8 cellular contexts compared by ENCODE assay signal in the genomic region with DNA sequence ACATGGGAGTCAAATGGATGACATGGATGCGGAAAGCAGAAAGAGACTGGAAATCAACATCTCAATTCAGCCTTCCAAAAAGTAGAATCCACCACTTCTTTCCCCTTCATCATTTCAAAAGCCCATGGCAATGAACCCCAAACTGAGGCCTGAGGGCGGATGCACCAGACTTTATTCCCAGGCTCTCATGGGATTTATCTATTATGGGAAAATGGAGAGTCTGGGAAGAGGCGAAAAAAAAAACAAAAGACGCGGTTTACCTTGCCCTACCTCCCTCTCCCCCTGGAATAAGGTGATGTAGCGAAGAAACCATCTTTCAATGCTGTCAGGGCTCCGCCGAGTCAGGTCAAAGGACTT. TPM values are rescaled to one million over a fixed set of nuclear protein-coding genes. Genes with fewer than 3 reads are reported as not detected.
DNase-seq lines count a peak whose midpoint lies in the region; ATAC-seq and TF ChIP-seq lines count a peak whose summit lies in the region.

No MANE protein-coding gene starts in this region.

- H3K9me3 ChIP-seq in ES-I3 (ENCODE audit: control insufficient read depth, insufficient read depth, low read length) (no peaks in the 10 kb centered on the region; the same call in 1 of the 2 replicates), PC-9 (ENCODE audit: insufficient read depth, low read depth) (no peaks in the 10 kb centered on the region), esophagus muscularis mucosa (peaks cover 0 to 4% (median under 1%) of the 10 kb centered on the region in 4 donors), trophoblast cell (ENCODE audit: insufficient read depth, low read depth, low read length) (no peaks in the 10 kb centered on the region)

- TF ChIP-seq CTCF in PC-9 (conservative IDR thresholded peaks at IDR 0.05) (no peak), esophagus muscularis mucosa (IDR thresholded peaks at IDR 0.05) (no peak)

- H3K36me3 ChIP-seq in ES-I3 (ENCODE audit: insufficient read depth, low read length), result no peaks in the 10 kb centered on the region
- no peaks in the 10 kb centered on the region for H3K36me3 ChIP-seq in PC-9 (ENCODE audit: low read depth)
- no peaks in the 10 kb centered on the region for H3K36me3 ChIP-seq in esophagus muscularis mucosa
- H3K36me3 ChIP-seq in trophoblast cell (ENCODE audit: control insufficient read depth in 1 of 2, insufficient read depth in 2 of 2, low read length in 2 of 2), result peaks cover 0 to 2% of the 10 kb centered on the region in 2 experiments

- no peaks in the 10 kb centered on the region for H3K9me2 ChIP-seq in PC-9 (ENCODE audit: insufficient read depth)

- no peaks in the 10 kb centered on the region; the same call in 1 of the 2 replicates for H4K20me1 ChIP-seq in PC-9 (ENCODE audit: insufficient read depth)

- H3K14ac ChIP-seq in trophoblast cell (ENCODE audit: low read length), result no peak overlapping the region

- H3K18ac ChIP-seq in trophoblast cell (ENCODE audit: low read length), result no peak overlapping the region

- POLR2A ChIA-PET in PC-9 (lab: Charles Lee; ENCODE audit: unreplicated experiment), result interaction anchor here (0.6 kb wide), 1 partner anchor 10 kb away, joined by 3 read pairs; no protein-coding TSS in a partner anchor

- TF ChIP-seq EP300 in esophagus muscularis mucosa (IDR thresholded peaks at IDR 0.05), result no peak

- H3K9ac ChIP-seq in ES-I3 (ENCODE audit: low read depth, low read length), result peak overlapping the region; percentile 67; the same call in 1 of the 2 replicates
- peak overlapping the region; percentile 59 for H3K9ac ChIP-seq in trophoblast cell (ENCODE audit: low read length)

- H4K91ac ChIP-seq in trophoblast cell (ENCODE audit: low read depth, low read length), result peak overlapping the region; percentile 22

- no peak for ATAC-seq in GM18873 (IDR thresholded peaks at IDR 0.05; ENCODE audit: low FRiP score, unreplicated experiment)

- H2BK12ac ChIP-seq in trophoblast cell (ENCODE audit: low read length), result no peak overlapping the region

- H3K79me1 ChIP-seq in trophoblast cell (ENCODE audit: low read length), result peaks cover 4% of the 10 kb centered on the region

- no peaks in the 10 kb centered on the region for H3K27me3 ChIP-seq in PC-9 (ENCODE audit: insufficient read depth, low read depth)
- H3K27me3 ChIP-seq in esophagus muscularis mucosa, result no peaks in the 10 kb centered on the region
- H3K27me3 ChIP-seq in trophoblast cell (ENCODE audit: insufficient read depth, low read length), result no peaks in the 10 kb centered on the region

- peak overlapping the region; percentile 13 for H4K8ac ChIP-seq in trophoblast cell (ENCODE audit: low read depth, low read length)

- no peak for DNase-seq in PC-9
- no peak for DNase-seq in esophagus muscularis mucosa (ENCODE audit: extremely low spot score)
- no peak for DNase-seq in trophoblast cell
- no peak for DNase-seq in AML-193 (lab: John Stamatoyannopoulos, UW)
- no peak for DNase-seq in SW480 (ENCODE audit: low spot score)
- no peak for DNase-seq in NCI-H1417 treated with DMSO at 0.1 percent for 48 hours (lab: John Stamatoyannopoulos, UW)

- H3K4me3 ChIP-seq in PC-9 (peak overlapping the region; percentile 88), esophagus muscularis mucosa (peak overlapping the region; percentile 69 to 85 (median 80)), trophoblast cell (ENCODE audit: low read depth, low read length) (peak overlapping the region; percentile 86)

- no peak overlapping the region for H4K12ac ChIP-seq in trophoblast cell (ENCODE audit: low read depth, low read length)

- H3K4me2 ChIP-seq in PC-9 (peak overlapping the region; percentile 93), trophoblast cell (ENCODE audit: low read length) (peak overlapping the region; percentile 66)

- no peak overlapping the region for H3K27ac ChIP-seq in PC-9
- peak overlapping the region; percentile 86 to 88 (median 86) for H3K27ac ChIP-seq in esophagus muscularis mucosa (replicated peaks in 1 of 4)
- H3K27ac ChIP-seq in trophoblast cell (ENCODE audit: low read depth, low read length), result no peak overlapping the region

- H3K4me1 ChIP-seq in ES-I3 (ENCODE audit: insufficient read depth, low read length) (no peaks in the 10 kb centered on the region), PC-9 (replicated peaks; ENCODE audit: insufficient read depth) (peaks cover 14% of the 10 kb centered on the region; the same call in 1 of the 2 replicates), esophagus muscularis mucosa (peaks cover 11 to 36% (median 25%) of the 10 kb centered on the region in 4 donors), trophoblast cell (ENCODE audit: control insufficient read depth in 1 of 2, insufficient read depth in 2 of 2, low read length in 2 of 2) (peaks cover 0 to 4% of the 10 kb centered on the region in 2 experiments)

- TF ChIP-seq POLR2A in esophagus muscularis mucosa (IDR thresholded peaks at IDR 0.05; ENCODE audit: low read depth), result no peak

- CTCF ChIA-PET in PC-9 (lab: Charles Lee), result interaction anchor here (0.5 kb wide), 1 partner anchor 10 kb away, joined by 3 read pairs; no protein-coding TSS in a partner anchor

- no TSS peak for BruUV-seq in PC-9 (replicated peaks; lab: Mats Ljungman, UMichigan)

- 11% methylated on average over 8 of the region's 8 CpGs for WGBS in esophagus muscularis mucosa
- WGBS in trophoblast cell (ENCODE audit: extremely low coverage, insufficient coverage, insufficient read length), result no CpG with 5 or more reads among the region's 8 CpGs

- peak overlapping the region; percentile 9 for H3K4ac ChIP-seq in trophoblast cell (ENCODE audit: low read depth, low read length)

- intact Hi-C loops in PC-9 (cut with micrococcal nuclease; ENCODE audit: unreplicated experiment), result loop anchor here (1.0 to 10.0 kb wide), 3 partner anchors 142 to 491 kb away; a partner anchor contains a TSS
- intact Hi-C loops in esophagus muscularis mucosa (cut with DNase I), result loop anchor here (5.0 kb wide), 1 partner anchor 458 kb away; a partner anchor contains a TSS

- H2BK5ac ChIP-seq in trophoblast cell (ENCODE audit: low read depth, low read length, poor library complexity), result peak overlapping the region; percentile 10

- H3K23ac ChIP-seq in trophoblast cell (ENCODE audit: low read length), result no peak overlapping the region

- no peak overlapping the region for H2AK5ac ChIP-seq in trophoblast cell (ENCODE audit: low read length)

- H3F3A ChIP-seq in PC-9 (ENCODE audit: insufficient read depth, low read depth), result no peaks in the 10 kb centered on the region

- H2BK120ac ChIP-seq in trophoblast cell (ENCODE audit: insufficient read depth, low read length, poor library complexity), result no peak overlapping the region

- H2AFZ ChIP-seq in PC-9 (peak overlapping the region; percentile 100), trophoblast cell (ENCODE audit: insufficient read depth, low read length, poor library complexity) (peak overlapping the region; percentile 47)

- H3K79me2 ChIP-seq in PC-9 (ENCODE audit: low read depth) (0 out of 2 replicates have a peak, but pooled peaks cover 7% of the 10 kb centered on the region), trophoblast cell (ENCODE audit: control insufficient read depth, insufficient read depth, low read length, poor library complexity) (no peaks in the 10 kb centered on the region)

RNA-seq across cellular contexts. Expression of a gene that starts 0.6 kb away (rescaled TPM):
- total RNA-seq in PC-9 (2021) (9.7 and 13.5 TPM in 2 replicates), esophagus muscularis mucosa (10 to 100 TPM; 23.9 to 35.9 (median 30.0) TPM)
- polyA plus RNA-seq in trophoblast cell (2013), result 39.2 and 42.8 TPM in 2 replicates

Comparison
In these comparisons a context has a peak if more than half of its experiments do, and no peak if none do; other contexts are left out.
1. H3K27ac ChIP-seq: peak in esophagus muscularis mucosa (4 of 4); none in PC-9 (single experiment) and trophoblast cell (single experiment).
2. Peak in every context shown above with its lines, with median percentiles within 50 percentile points of each other: H3K4me3 ChIP-seq.